Comparison of ENCODE assay signal across 14 cellular contexts in genomic region chr13:23428183-23428528, GRCh38. TPM values are rescaled to one million over a fixed set of nuclear protein-coding genes. Genes with fewer than 3 reads are reported as not detected.
DNase-seq lines count a peak whose midpoint lies in the region; ATAC-seq and TF ChIP-seq lines count a peak whose summit lies in the region.
"Had no signal": no experiment of that assay in that cellular context is flagged by ENCODE, and none has a peak within 500 bp of the region (broad histone marks: within the 10 kb centered on the region; RNA-seq: fewer than 3 reads in every experiment).

No MANE protein-coding gene starts in this region.

- H3K4me2 ChIP-seq in osteoblast (ENCODE audit: insufficient read depth, low read length) (peak overlapping the region; percentile 79), OCI-LY7 (ENCODE audit: low read length) (no peak overlapping the region)

- H3K79me2 ChIP-seq in ACC112 (ENCODE audit: control insufficient read depth, insufficient read depth, low read length, unreplicated experiment): no peaks in the 10 kb centered on the region
- peaks cover 18% of the 10 kb centered on the region for H3K79me2 ChIP-seq in osteoblast (ENCODE audit: insufficient read depth, low read length)
- no peaks in the 10 kb centered on the region for H3K79me2 ChIP-seq in OCI-LY7 (ENCODE audit: insufficient read depth, low read depth, low read length)

- no peaks in the 10 kb centered on the region for H3K9me2 ChIP-seq in OCI-LY7 (ENCODE audit: insufficient read depth, low read length)

- intact Hi-C loops in OCI-LY7 (cut with micrococcal nuclease; ENCODE audit: unreplicated experiment): no loop called here
- intact Hi-C loops in left colon (cut with DNase I, micrococcal nuclease): no loop called here

- H3K36me3 ChIP-seq in ACC112 (ENCODE audit: insufficient read depth, low read length): no peaks in the 10 kb centered on the region
- no peaks in the 10 kb centered on the region for H3K36me3 ChIP-seq in adipocyte (ENCODE audit: control insufficient read depth, insufficient read depth, low read length, severe bottlenecking)
- peaks cover 4% of the 10 kb centered on the region for H3K36me3 ChIP-seq in osteoblast (ENCODE audit: insufficient read depth, low read length)
- no peaks in the 10 kb centered on the region for H3K36me3 ChIP-seq in OCI-LY7 (ENCODE audit: insufficient read depth, low read length)
- H3K36me3 ChIP-seq: right lobe of liver, upper lobe of right lung had no signal

- H3K4me1 ChIP-seq in ACC112 (ENCODE audit: control insufficient read depth, insufficient read depth, low read length, unreplicated experiment): peaks cover 19% of the 10 kb centered on the region
- peaks cover 20% of the 10 kb centered on the region for H3K4me1 ChIP-seq in adipocyte (ENCODE audit: control insufficient read depth, insufficient read depth, low read length)
- H3K4me1 ChIP-seq in osteoblast (ENCODE audit: insufficient read depth, low read length): peaks cover 30% of the 10 kb centered on the region
- H3K4me1 ChIP-seq in OCI-LY7 (ENCODE audit: insufficient read depth, low read length, poor library complexity, severe bottlenecking): no peaks in the 10 kb centered on the region

- ATAC-seq in HG03135 (IDR thresholded peaks at IDR 0.05; ENCODE audit: unreplicated experiment) (no peak), left lobe of liver (no peak), left colon (no peak)

- CTCF ChIA-PET in OCI-LY7 (lab: Charles Lee; ENCODE audit: unreplicated experiment): no interaction called here

- H3K4me3 ChIP-seq in ACC112 (ENCODE audit: low read depth, low read length) (no peak overlapping the region), adipocyte (ENCODE audit: low read length) (peak overlapping the region; percentile 47), osteoblast (ENCODE audit: insufficient read depth, low read length) (peak overlapping the region; percentile 41), OCI-LY7 (ENCODE audit: low read depth, low read length, poor library complexity, severe bottlenecking) (no peak overlapping the region)
- H3K4me3 ChIP-seq: lung, right lobe of liver, upper lobe of right lung had no signal

- no peaks in the 10 kb centered on the region for H4K20me1 ChIP-seq in osteoblast (ENCODE audit: insufficient read depth, low read length)
- no peaks in the 10 kb centered on the region for H4K20me1 ChIP-seq in OCI-LY7 (ENCODE audit: insufficient read depth, low read length)

- H3K27ac ChIP-seq in ACC112 (ENCODE audit: low read depth, low read length) (peak overlapping the region; percentile 63), osteoblast (ENCODE audit: low read depth, low read length) (peak overlapping the region; percentile 98), OCI-LY7 (ENCODE audit: low read depth, low read length, poor library complexity, severe bottlenecking) (no peak overlapping the region)
- H3K27ac ChIP-seq: right lobe of liver, upper lobe of right lung had no signal

- POLR2A ChIA-PET in OCI-LY7 (lab: Charles Lee): no interaction called here

- H2AFZ ChIP-seq in ACC112 (ENCODE audit: low read length, unreplicated experiment): peak overlapping the region; percentile 41
- H2AFZ ChIP-seq in osteoblast (ENCODE audit: low read length): no peak overlapping the region
- H2AFZ ChIP-seq in OCI-LY7 (ENCODE audit: low read length): no peak overlapping the region

- BruUV-seq in OCI-LY7 (replicated peaks; lab: Mats Ljungman, UMichigan): no TSS peak

- TF ChIP-seq CTCF in osteoblast (IDR thresholded peaks at IDR 0.05; ENCODE audit: extremely low read depth, low read depth, low read length): no peak
- TF ChIP-seq CTCF in OCI-LY7 (conservative IDR thresholded peaks at IDR 0.05; ENCODE audit: low read length): no peak

- H3K9me3 ChIP-seq in adipocyte (ENCODE audit: control insufficient read depth, low read length) (no peaks in the 10 kb centered on the region), osteoblast (ENCODE audit: low read depth, low read length) (no peaks in the 10 kb centered on the region), OCI-LY7 (ENCODE audit: low read length) (no peaks in the 10 kb centered on the region)
- H3K9me3 ChIP-seq: right lobe of liver, upper lobe of right lung had no signal

- no peak overlapping the region for H3K9ac ChIP-seq in adipocyte (ENCODE audit: low read length)

- DNase-seq in adipocyte (ENCODE audit: low read depth) (peak; percentile 41), fibroblast of peridontal ligament (ENCODE audit: extremely low read depth) (peak; percentile 39), osteoblast (ENCODE audit: insufficient read length, low spot score, missing footprints) (peak; percentile 90), left lobe of liver (ENCODE audit: low spot score) (no peak), OCI-LY7 (ENCODE audit: low spot score) (no peak), left colon (no peak)
- DNase-seq: activated CD4-positive, alpha-beta T cell treated with anti-CD3 and anti-CD28 coated beads for 4 hours; NCI-H1105 treated with DMSO at 0.1 percent for 48 hours; NCI-H748 treated with DMSO at 0.1 percent for 48 hours; right lobe of liver; upper lobe of right lung had no signal

- H3K27me3 ChIP-seq in ACC112 (ENCODE audit: insufficient read depth, low read length): no peaks in the 10 kb centered on the region
- H3K27me3 ChIP-seq in adipocyte (replicated peaks; ENCODE audit: control insufficient read depth, insufficient read depth, low read length): no peaks in the 10 kb centered on the region
- no peaks in the 10 kb centered on the region for H3K27me3 ChIP-seq in osteoblast (ENCODE audit: insufficient read depth, low read length)
- H3K27me3 ChIP-seq: right lobe of liver, upper lobe of right lung had no signal

RNA-seq across cellular contexts. Expression of gene SACS, which starts 5.3 kb away (rescaled TPM):
- 42.4 and 59.0 TPM in 2 replicates for total RNA-seq in osteoblast
- 2.0 TPM for total RNA-seq in left lobe of liver
- 22.6 and 25.9 TPM in 2 replicates for total RNA-seq in OCI-LY7 (2014; rRNA removed; shearing (Covaris generic))
- total RNA-seq in OCI-LY7 (2022): 9.8 and 11.2 TPM in 2 replicates
- 1 to 10 TPM; 3.3 to 4.5 TPM for total RNA-seq in left colon

Comparison
In these comparisons a context has a peak if more than half of its experiments do, and no peak if none do; other contexts are left out.
1. H3K4me3 ChIP-seq: peak in adipocyte (single experiment) and osteoblast (single experiment); none in ACC112 (single experiment) and OCI-LY7 (single experiment).
2. DNase-seq: peak in adipocyte (single experiment), fibroblast of peridontal ligament (single experiment) and osteoblast (single experiment); none in left lobe of liver (single experiment), OCI-LY7 (single experiment) and left colon (0 of 2).